ENCODE assay signal across 18 cellular contexts in genomic region chr3:64056616-64057165, GRCh38. TPM values are rescaled to one million over a fixed set of nuclear protein-coding genes. Genes with fewer than 3 reads are reported as not detected.
A peak's percentile ranks its signal among the peaks of the same experiment; 100 is the strongest.
DNase-seq lines count a peak whose midpoint lies in the region; ATAC-seq and TF ChIP-seq lines count a peak whose summit lies in the region.
"Had no signal": no experiment of that assay in that cellular context is flagged by ENCODE, and none has a peak within 500 bp of the region (broad histone marks: within the 10 kb centered on the region; RNA-seq: fewer than 3 reads in every experiment).

No MANE protein-coding gene starts in this region.

- H3K18ac ChIP-seq in mesendoderm (ENCODE audit: low read length): no peak overlapping the region

- no peak overlapping the region for H3K4ac ChIP-seq in mesendoderm (ENCODE audit: low read depth, low read length)

- no peak overlapping the region for H3K4me2 ChIP-seq in mesendoderm (ENCODE audit: low read length)

- H2AK5ac ChIP-seq in mesendoderm (ENCODE audit: low read length): no peak overlapping the region

- H2BK5ac ChIP-seq in mesendoderm (ENCODE audit: low read length): no peak overlapping the region

- no peaks in the 10 kb centered on the region for H3K4me1 ChIP-seq in mesendoderm (ENCODE audit: control insufficient read depth, low read depth, low read length)

- H3K36me3 ChIP-seq in brain microvascular endothelial cell (replicated peaks) (no peaks in the 10 kb centered on the region), mesendoderm (ENCODE audit: control insufficient read depth, insufficient read depth, low read length) (no peaks in the 10 kb centered on the region)

- H2BK120ac ChIP-seq in mesendoderm (ENCODE audit: low read depth, low read length): no peak overlapping the region

- no peak overlapping the region for H4K8ac ChIP-seq in mesendoderm (ENCODE audit: low read depth, low read length)

- no peak overlapping the region for H3K27ac ChIP-seq in brain microvascular endothelial cell
- no peak overlapping the region for H3K27ac ChIP-seq in mesendoderm (ENCODE audit: low read depth, low read length)
- H3K27ac ChIP-seq: epithelial cell of prostate, psoas muscle had no signal

- H3K4me3 ChIP-seq in AG10803 (ENCODE audit: low read length) (no peak overlapping the region), brain microvascular endothelial cell (ENCODE audit: low read depth, low read length) (no peak overlapping the region), mesendoderm (ENCODE audit: low read length) (no peak overlapping the region)
- H3K4me3 ChIP-seq: psoas muscle had no signal

- ATAC-seq in GM19452 (IDR thresholded peaks at IDR 0.05; ENCODE audit: unreplicated experiment): no peak
- no peak for ATAC-seq in HG02763 (IDR thresholded peaks at IDR 0.05; ENCODE audit: unreplicated experiment)
- ATAC-seq: activated naive CD4-positive, alpha-beta T cell treated with anti-CD3 and anti-CD28 coated beads, Interleukin-2, amount 50 U/mL, for 72 hours; left ventricle myocardium superior; Panc1; psoas muscle had no signal

- DNase-seq in AG10803 (ENCODE audit: low read depth) (peak; percentile 61), NCI-H226 (peak; percentile 7), brain microvascular endothelial cell (peak; percentile 11), mesendoderm (peak; percentile 36)
- DNase-seq in activated CD4-positive, alpha-beta T cell treated with anti-CD3 and anti-CD28 coated beads for 4 hours: no peak
- DNase-seq in activated effector memory CD4-positive, alpha-beta T cell treated with anti-CD3 and anti-CD28 coated beads, Interleukin-2, amount 50 U/mL, for 16 hours: no peak
- DNase-seq: activated CD4-positive, alpha-beta T cell treated with anti-CD3 and anti-CD28 coated beads for 1 hour; HCEC 1CT; left ventricle myocardium superior; NCI-H1694; psoas muscle; substantia nigra; T1000 had no signal

- in situ Hi-C loops in brain microvascular endothelial cell (cut with HindIII; ENCODE audit: low pct_ligation_motif_present, low sequenced_read_pairs): no loop called here

- no peaks in the 10 kb centered on the region for H3K79me2 ChIP-seq in mesendoderm (ENCODE audit: control insufficient read depth, insufficient read depth, low read length)

- H3K23ac ChIP-seq in mesendoderm (ENCODE audit: low read length): no peak overlapping the region

- H2BK15ac ChIP-seq in mesendoderm (replicated peaks; ENCODE audit: low read depth): no peak overlapping the region

- TF ChIP-seq CTCF in AG10803 (conservative IDR thresholded peaks at IDR 0.05; ENCODE audit: low read length) (no peak), brain microvascular endothelial cell (IDR thresholded peaks at IDR 0.05; ENCODE audit: low read depth, low read length, missing control alignments) (no peak)

- H3K27me3 ChIP-seq in brain microvascular endothelial cell (replicated peaks) (no peaks in the 10 kb centered on the region), mesendoderm (ENCODE audit: insufficient read depth, low read length, poor library complexity) (no peaks in the 10 kb centered on the region)

- no peaks in the 10 kb centered on the region for H3K79me1 ChIP-seq in mesendoderm (ENCODE audit: low read length)

- WGBS in mesendoderm (ENCODE audit: extremely low coverage, insufficient coverage, low lambda C conversion rate): no CpG with 5 or more reads among the region's 3 CpGs

- H3K56ac ChIP-seq in mesendoderm (ENCODE audit: low read length): no peak overlapping the region

- H4K5ac ChIP-seq in mesendoderm (ENCODE audit: low read length): no peak overlapping the region

- no peak overlapping the region for H3K9ac ChIP-seq in mesendoderm (ENCODE audit: low read length)

RNA-seq across cellular contexts. Expression of gene PSMD6, which starts 33.4 kb away (rescaled TPM):
- 145 TPM for polyA plus RNA-seq in mesendoderm (2013, experiment 1 of 2)
- polyA plus RNA-seq in mesendoderm (2013, experiment 2 of 2): 143 TPM

Comparison
In these comparisons a context has a peak if more than half of its experiments do, and no peak if none do; other contexts are left out.
1. DNase-seq: peak in AG10803 (single experiment), NCI-H226 (single experiment), brain microvascular endothelial cell (single experiment) and mesendoderm (single experiment); none in activated CD4-positive, alpha-beta T cell treated with anti-CD3 and anti-CD28 coated beads for 4 hours (0 of 2) and activated effector memory CD4-positive, alpha-beta T cell treated with anti-CD3 and anti-CD28 coated beads, Interleukin-2, amount 50 U/mL, for 16 hours (single experiment).